Comparison of ENCODE assay signal across 22 cellular contexts in the genomic region with DNA sequence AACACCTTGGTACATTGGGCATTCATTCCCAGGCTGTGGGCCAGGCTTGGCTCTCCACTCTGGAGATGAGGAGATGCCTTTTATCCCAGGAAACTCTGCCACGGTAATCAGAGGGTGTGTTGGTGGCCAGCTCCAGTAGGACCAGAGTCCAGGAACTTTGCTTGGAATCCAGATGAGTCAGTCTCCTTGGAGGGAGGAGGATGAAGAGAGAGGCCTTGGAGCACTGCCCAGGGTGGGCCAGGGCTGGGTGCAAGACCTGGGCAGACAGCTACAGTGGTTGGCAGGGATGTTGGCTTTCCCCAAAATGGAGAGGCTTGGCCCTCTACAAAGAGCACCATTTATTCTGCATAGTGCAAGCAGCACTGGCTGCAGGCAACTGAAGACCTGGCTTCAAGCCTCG.
DNase-seq lines count a peak whose midpoint lies in the region; ATAC-seq, FAIRE-seq and TF ChIP-seq lines count a peak whose summit lies in the region.
"Had no signal": no experiment of that assay in that cellular context is flagged by ENCODE, and none has a peak within 500 bp of the region (broad histone marks: within the 10 kb centered on the region; RNA-seq: fewer than 3 reads in every experiment).

No MANE protein-coding gene starts in this region.

- TF ChIP-seq CTCF in Caco-2 (IDR thresholded peaks at IDR 0.05; ENCODE audit: insufficient read depth in 1 of 2, low read depth in 1 of 2, low read length in 1 of 2, severe bottlenecking in 1 of 2, unreplicated experiment in 1 of 2) (no peak), pancreas (IDR thresholded peaks at IDR 0.05) (no peak)

- H2BK15ac ChIP-seq in neuronal stem cell (ENCODE audit: low read length): no peak overlapping the region

- no peak overlapping the region for H4K8ac ChIP-seq in neuronal stem cell (ENCODE audit: low read depth, low read length)

- no peak overlapping the region for H2BK120ac ChIP-seq in neuronal stem cell (ENCODE audit: low read depth, low read length)

- no peak for ATAC-seq in pancreas
- ATAC-seq: activated T-cell treated with anti-CD3 and anti-CD28 coated beads, Interleukin-2, amount 50 U/mL, for 4 hours had no signal

- no peak overlapping the region for H3K27ac Mint-ChIP-seq in Caco-2 (ENCODE audit: unreplicated experiment)
- H3K27ac Mint-ChIP-seq: dendritic cell treated with granulocyte-macrophage colony-stimulating factor and Interleukin-4, amounts not matched to agents 40 ng/mL and 50 ng/mL, for 4 days; memory B cell; T-helper 1 cell treated with Interleukin-12 subunit alpha and Interleukin-12 subunit beta and Interleukin-4 antibody, amounts not matched to agents 30 μg/mL and 1 μg/mL, for 36 hours had no signal

- POLR2A ChIA-PET in Caco-2 (lab: Charles Lee): no interaction called here

- peak in 10 of 14 donors; percentile 10 to 86 (median 38) for DNase-seq in C1 segment of cervical spinal cord (lab: John Stamatoyannopoulos, UW)
- DNase-seq in HTR-8/SVneo (ENCODE audit: insufficient read length, low spot score): no peak
- DNase-seq in cerebellar cortex (ENCODE audit: low spot score): peak; percentile 0
- no peak for DNase-seq in neuronal stem cell (ENCODE audit: low spot score)
- DNase-seq in NCI-H1417 (lab: John Stamatoyannopoulos, UW): no peak
- no peak for DNase-seq in Caco-2
- no peak for DNase-seq in pancreas
- no peak for DNase-seq in cardiac septum (ENCODE audit: low spot score)
- DNase-seq: activated CD4-positive, alpha-beta T cell treated with anti-CD3 and anti-CD28 coated beads for 1 hour; activated naive CD4-positive, alpha-beta T cell; activated T-cell treated with anti-CD3 and anti-CD28 coated beads, Interleukin-2, amount 50 U/mL, for 4 hours; esophagus squamous epithelium; kidney glomerular epithelial cell; NCI-H1694 treated with DMSO at 0.1 percent for 48 hours; NCI-H69; stimulated activated CD4-positive, alpha-beta T cell treated with anti-CD3 and anti-CD28 coated beads, Interleukin-4, amount 100 ng/mL, for 24 hours; thyroid gland had no signal

- H3K4me1 ChIP-seq in neuronal stem cell (ENCODE audit: control insufficient read depth in 2 of 2, insufficient read depth in 1 of 2, low read depth in 1 of 2, low read length in 2 of 2): peaks cover 2 to 6% of the 10 kb centered on the region in 2 donors
- no peaks in the 10 kb centered on the region for H3K4me1 ChIP-seq in Caco-2
- H3K4me1 ChIP-seq in pancreas: no peaks in the 10 kb centered on the region
- H3K4me1 ChIP-seq: esophagus squamous epithelium, thyroid gland had no signal

- no peak overlapping the region for H3K18ac ChIP-seq in neuronal stem cell (ENCODE audit: low read length)

- no peak overlapping the region for H2AFZ ChIP-seq in neuronal stem cell (ENCODE audit: low read length)

- no peak overlapping the region for H3K4ac ChIP-seq in neuronal stem cell (ENCODE audit: low read length)

- H3K9me3 ChIP-seq in neuronal stem cell (replicated peaks in 1 of 2; ENCODE audit: control insufficient read depth in 2 of 2, insufficient read depth in 1 of 2, low read depth in 1 of 2, low read length in 2 of 2) (no peaks in the 10 kb centered on the region), Caco-2 (peaks cover 6% of the 10 kb centered on the region; the same call in 1 of the 2 replicates), pancreas (no peaks in the 10 kb centered on the region)
- H3K9me3 ChIP-seq: thyroid gland had no signal

- peaks cover 18% of the 10 kb centered on the region for H3K9me3 Mint-ChIP-seq in Caco-2 (ENCODE audit: unreplicated experiment)
- H3K9me3 Mint-ChIP-seq: dendritic cell treated with granulocyte-macrophage colony-stimulating factor and Interleukin-4, amounts not matched to agents 40 ng/mL and 50 ng/mL, for 4 days had no signal

- H3K14ac ChIP-seq in neuronal stem cell (ENCODE audit: low read length): no peak overlapping the region

- no peak overlapping the region for H3K9ac ChIP-seq in neuronal stem cell (ENCODE audit: low read depth, low read length, poor library complexity)
- H3K9ac ChIP-seq: BLaER1 treated with 17β-estradiol and CSF1 and Interleukin-3, amounts not matched to agents 10 nM and 100 nM had no signal

- H3K4me1 Mint-ChIP-seq in Caco-2 (ENCODE audit: low read depth, unreplicated experiment): peaks cover 5% of the 10 kb centered on the region

- H4K91ac ChIP-seq in neuronal stem cell (ENCODE audit: low read depth, low read length, poor library complexity): no peak overlapping the region

- no peaks in the 10 kb centered on the region for H3K36me3 ChIP-seq in neuronal stem cell (replicated peaks in 1 of 2; ENCODE audit: control insufficient read depth in 2 of 2, insufficient read depth in 2 of 2, low read length in 2 of 2)
- no peaks in the 10 kb centered on the region for H3K36me3 ChIP-seq in Caco-2 (ENCODE audit: control insufficient read depth, insufficient read depth, low read length)
- no peaks in the 10 kb centered on the region for H3K36me3 ChIP-seq in pancreas
- H3K36me3 ChIP-seq: BLaER1 treated with 17β-estradiol and CSF1 and Interleukin-3, amounts not matched to agents 10 nM and 100 nM; esophagus squamous epithelium; thyroid gland had no signal

- WGBS in neuronal stem cell (ENCODE audit: extremely low coverage in 2 of 2, insufficient read length in 2 of 2, insufficient replicate concordance in 1 of 2), 2 donors: no CpG with 5 or more reads among the region's 2 CpGs
- 72 to 73% methylated on average over 2 of the region's 2 CpGs for WGBS in pancreas, 2 donors

- intact Hi-C loops in Caco-2 (cut with micrococcal nuclease; ENCODE audit: unreplicated experiment) (no loop called here), pancreas (cut with DNase I) (no loop called here), cardiac septum (cut with DNase I) (no loop called here)

- H2BK12ac ChIP-seq in neuronal stem cell (ENCODE audit: low read length): no peak overlapping the region

- FAIRE-seq in HTR-8/SVneo (lab: Jason Lieb, UNC): peak; percentile 77
- no peak for FAIRE-seq in pancreas (lab: Jason Lieb, UNC)

- H3K27ac ChIP-seq in neuronal stem cell (replicated peaks; ENCODE audit: low read length): no peak overlapping the region
- H3K27ac ChIP-seq in pancreas: no peak overlapping the region
- H3K27ac ChIP-seq: BLaER1 treated with 17β-estradiol and CSF1 and Interleukin-3, amounts not matched to agents 10 nM and 100 nM; esophagus squamous epithelium; RWPE1; thyroid gland had no signal

- H3K27me3 ChIP-seq in neuronal stem cell (ENCODE audit: control insufficient read depth in 3 of 3, insufficient read depth in 3 of 3, low read depth in 1 of 3, low read length in 3 of 3): no peaks in the 10 kb centered on the region
- H3K27me3 ChIP-seq in Caco-2 (replicated peaks; ENCODE audit: control insufficient read depth, insufficient read depth, low read length): no peaks in the 10 kb centered on the region
- H3K27me3 ChIP-seq in pancreas: no peaks in the 10 kb centered on the region
- H3K27me3 ChIP-seq: BLaER1 treated with 17β-estradiol and CSF1 and Interleukin-3, amounts not matched to agents 10 nM and 100 nM; thyroid gland had no signal

- H3K4me3 Mint-ChIP-seq in Caco-2 (ENCODE audit: unreplicated experiment): no peak overlapping the region
- H3K4me3 Mint-ChIP-seq: activated T-cell treated with anti-CD3 and anti-CD28 coated beads, Interleukin-2, amount 50 U/mL, for 4 hours; dendritic cell treated with granulocyte-macrophage colony-stimulating factor and Interleukin-4, amounts not matched to agents 40 ng/mL and 50 ng/mL, for 4 days; memory B cell; T-helper 1 cell treated with Interleukin-12 subunit alpha and Interleukin-12 subunit beta and Interleukin-4 antibody, amounts not matched to agents 30 μg/mL and 1 μg/mL, for 36 hours had no signal

- no peaks in the 10 kb centered on the region for H3K36me3 Mint-ChIP-seq in Caco-2 (ENCODE audit: insufficient read depth, unreplicated experiment)
- H3K36me3 Mint-ChIP-seq: memory B cell had no signal

- no TSS peak for BruUV-seq in Caco-2 (replicated peaks; lab: Mats Ljungman, UMichigan)

- no peaks in the 10 kb centered on the region for H3K79me1 ChIP-seq in neuronal stem cell (ENCODE audit: low read depth, low read length)

- no peak overlapping the region for H3K23ac ChIP-seq in neuronal stem cell (ENCODE audit: low read depth, low read length, poor library complexity)

- peak overlapping the region; percentile 35 for H2AK5ac ChIP-seq in neuronal stem cell (ENCODE audit: low read depth, low read length)

- H3K4me3 ChIP-seq in neuronal stem cell (ENCODE audit: low read length in 2 of 2) (no peak overlapping the region), Caco-2 (ENCODE audit: low read depth, low read length) (no peak overlapping the region), pancreas (no peak overlapping the region)
- H3K4me3 ChIP-seq: BLaER1 treated with 17β-estradiol and CSF1 and Interleukin-3, amounts not matched to agents 10 nM and 100 nM; esophagus squamous epithelium; thyroid gland had no signal

- H3K4me2 ChIP-seq in neuronal stem cell (ENCODE audit: insufficient read depth, low read length, poor library complexity, severe bottlenecking): no peak overlapping the region

- no peak overlapping the region for H2BK5ac ChIP-seq in neuronal stem cell (ENCODE audit: low read length)

- CTCF ChIA-PET in Caco-2 (lab: Charles Lee): interaction anchor here (0.7 kb wide), 1 partner anchor 858 kb away, joined by 5 read pairs; no protein-coding TSS in a partner anchor

- peaks cover 13% of the 10 kb centered on the region for H3K27me3 Mint-ChIP-seq in Caco-2 (ENCODE audit: insufficient read depth, unreplicated experiment)

Comparison
In these comparisons a context has a peak if more than half of its experiments do, and no peak if none do; other contexts are left out.
1. DNase-seq: peak in C1 segment of cervical spinal cord (10 of 14) and cerebellar cortex (single experiment); none in HTR-8/SVneo (single experiment), neuronal stem cell (single experiment), NCI-H1417 (0 of 3), Caco-2 (0 of 2), pancreas (0 of 6) and cardiac septum (single experiment).